ENCODE assay signal across 14 cellular contexts in genomic region chr5:1371602-1372342, GRCh38.
"Had no signal": no experiment of that assay in that cellular context is flagged by ENCODE, and none has a peak within 500 bp of the region (broad histone marks: within the 10 kb centered on the region; RNA-seq: fewer than 3 reads in every experiment).

No MANE protein-coding gene starts in this region.

- H3K4me1 ChIP-seq: esophagus muscularis mucosa, gastroesophageal sphincter, lower lobe of right lung, tibial artery had no signal

- H3K27ac ChIP-seq: cardiac muscle cell, esophagus muscularis mucosa, gastroesophageal sphincter, lower lobe of right lung, tibial artery had no signal

- H3K9me3 ChIP-seq: esophagus muscularis mucosa, gastroesophageal sphincter, lower lobe of right lung, tibial artery had no signal

- ATAC-seq: activated CD8-positive, alpha-beta memory T cell treated with anti-CD3 and anti-CD28 coated beads, Interleukin-2, amount 10 ng/mL, durations not matched to agents 7 days and 5 days; gastroesophageal sphincter; lower lobe of right lung had no signal

- H3K4me3 ChIP-seq: cardiac muscle cell, esophagus muscularis mucosa, gastroesophageal sphincter, lower lobe of right lung, tibial artery had no signal

- DNase-seq: activated CD4-positive, alpha-beta memory T cell treated with anti-CD3 and anti-CD28 coated beads, Interleukin-2, amount 10 ng/mL, durations not matched to agents 7 days and 5 days; activated CD4-positive, alpha-beta T cell treated with anti-CD3 and anti-CD28 coated beads for 48 hours; activated CD4-positive, CD25-positive, alpha-beta regulatory T cell; activated CD8-positive, alpha-beta memory T cell treated with anti-CD3 and anti-CD28 coated beads, Interleukin-2, amount 10 ng/mL, durations not matched to agents 7 days and 5 days; amniotic stem cell; effector CD8-positive, alpha-beta T cell; lower lobe of right lung; nephron progenitor cell; nucleus accumbens; stimulated activated naive CD4-positive, alpha-beta T cell treated with Interleukin-2 at 50 U/mL for 16 hours; tibial artery had no signal

- H3K36me3 ChIP-seq: cardiac muscle cell, esophagus muscularis mucosa, gastroesophageal sphincter, lower lobe of right lung, tibial artery had no signal
